In the genomic region with DNA sequence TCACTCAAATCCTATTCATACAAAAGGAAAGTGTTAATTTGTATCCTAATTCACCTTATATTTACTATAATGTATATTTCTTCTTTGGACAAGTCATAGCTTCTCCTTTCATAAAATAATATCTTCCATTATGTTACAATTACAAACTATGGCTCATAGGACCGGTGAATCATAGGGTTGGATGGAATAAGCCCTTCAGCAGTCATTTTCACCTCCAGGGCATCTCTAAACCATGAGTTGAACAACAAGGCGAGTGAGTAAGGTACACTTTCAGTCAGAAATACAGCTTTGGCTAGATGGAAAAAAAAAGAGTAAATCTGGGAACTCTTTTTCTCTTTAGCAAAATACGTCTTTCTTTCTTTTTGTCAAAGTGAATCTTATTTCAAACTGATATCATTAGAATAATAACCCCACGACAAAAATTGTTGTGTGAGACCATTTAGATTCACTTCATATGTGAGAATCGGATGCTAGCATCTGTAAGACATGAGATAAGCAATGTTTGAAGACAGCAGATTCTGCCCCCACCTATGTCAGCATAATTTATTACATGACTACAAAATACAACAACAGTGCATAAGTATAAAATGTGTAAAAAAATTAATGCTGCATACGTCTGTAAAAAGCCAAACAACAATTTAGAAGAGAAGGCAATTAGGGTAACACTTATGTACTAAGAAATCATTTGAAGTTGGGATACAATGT, we compare ENCODE assay signal across 10 cellular contexts.
DNase-seq lines count a peak whose midpoint lies in the region; ATAC-seq and TF ChIP-seq lines count a peak whose summit lies in the region.
"Had no signal": no experiment of that assay in that cellular context is flagged by ENCODE, and none has a peak within 500 bp of the region (broad histone marks: within the 10 kb centered on the region; RNA-seq: fewer than 3 reads in every experiment).

No MANE protein-coding gene starts in this region.

- no peaks in the 10 kb centered on the region for H3K79me2 ChIP-seq in smooth muscle cell (ENCODE audit: low read depth)

- H3K9me3 ChIP-seq in SK-N-MC (ENCODE audit: low read depth, low read length), result no peaks in the 10 kb centered on the region
- no peaks in the 10 kb centered on the region for H3K9me3 ChIP-seq in smooth muscle cell (replicated peaks; ENCODE audit: low read depth)
- H3K9me3 ChIP-seq: BLaER1, ovary had no signal

- no peaks in the 10 kb centered on the region for H3K27me3 ChIP-seq in smooth muscle cell (ENCODE audit: low read depth)
- H3K27me3 ChIP-seq: BLaER1, ovary had no signal

- H2AFZ ChIP-seq in smooth muscle cell (ENCODE audit: low read depth), result no peak overlapping the region

- H3K27ac ChIP-seq in SK-N-MC, result peak overlapping the region; percentile 99
- peak overlapping the region; percentile 95 for H3K27ac ChIP-seq in smooth muscle cell (ENCODE audit: low read depth)
- H3K27ac ChIP-seq: BLaER1 had no signal

- no peak for DNase-seq in activated T-cell treated with anti-CD3 and anti-CD28 coated beads, Interleukin-2, amount 50 U/mL, for 4 hours
- no peak for DNase-seq in activated T-cell treated with anti-CD3 and anti-CD28 coated beads, Interleukin-2, amount 50 U/mL, for 1 hour
- no peak for DNase-seq in SK-N-MC (ENCODE audit: low read depth, low spot score)
- peak; percentile 66 for DNase-seq in fibroblast of pulmonary artery (ENCODE audit: low read depth)
- DNase-seq in smooth muscle cell (lab: John Stamatoyannopoulos, UW; ENCODE audit: unreplicated experiment), result no peak
- no peak for DNase-seq in iPS-NIHi11 (ENCODE audit: low spot score)
- no peak for DNase-seq in WTC11 (ENCODE audit: low spot score)
- DNase-seq: ovary had no signal

- POLR2A ChIA-PET in WTC11 (lab: Charles Lee), result no interaction called here

- H3K4me2 ChIP-seq in smooth muscle cell, result peak overlapping the region; percentile 72
- H3K4me2 ChIP-seq: BLaER1 had no signal

- H3K4me1 ChIP-seq in smooth muscle cell (ENCODE audit: low read depth), result peaks cover 26% of the 10 kb centered on the region
- H3K4me1 ChIP-seq: BLaER1 had no signal

- peaks cover 11% of the 10 kb centered on the region for H3F3A ChIP-seq in smooth muscle cell (ENCODE audit: low read depth)

- CTCF ChIA-PET in WTC11 (lab: Charles Lee), result interaction anchor here (0.9 kb wide), 1 partner anchor 104 kb away, joined by 3 read pairs; no protein-coding TSS in a partner anchor

- H3K9me3 Mint-ChIP-seq in activated T-cell treated with anti-CD3 and anti-CD28 coated beads, Interleukin-2, amount 50 U/mL, for 4 hours, result no peaks in the 10 kb centered on the region
- H3K9me3 Mint-ChIP-seq in WTC11, result no peaks in the 10 kb centered on the region

- H3K36me3 Mint-ChIP-seq in activated T-cell treated with anti-CD3 and anti-CD28 coated beads, Interleukin-2, amount 50 U/mL, for 4 hours (ENCODE audit: insufficient read depth), result peaks cover 3% of the 10 kb centered on the region
- no peaks in the 10 kb centered on the region for H3K36me3 Mint-ChIP-seq in WTC11

- H3K27ac Mint-ChIP-seq in WTC11, result no peak overlapping the region

- TF ChIP-seq CTCF in fibroblast of pulmonary artery (IDR thresholded peaks at IDR 0.05; ENCODE audit: low read length, missing control alignments), result no peak
- no peak for TF ChIP-seq CTCF in smooth muscle cell (IDR thresholded peaks at IDR 0.05; ENCODE audit: borderline replicate concordance, insufficient read depth, poor library complexity, severe bottlenecking)
- TF ChIP-seq CTCF in WTC11 (IDR thresholded peaks at IDR 0.05), result no peak

- H3K4me3 ChIP-seq in SK-N-MC (peak overlapping the region; percentile 11; the same call in 1 of the 2 replicates), fibroblast of pulmonary artery (replicated peaks; ENCODE audit: low read depth, low read length) (no peak overlapping the region), smooth muscle cell (no peak overlapping the region)
- H3K4me3 ChIP-seq: BLaER1, ovary had no signal

- H3K9ac ChIP-seq in SK-N-MC (ENCODE audit: insufficient read length), result no peak overlapping the region
- peak overlapping the region; percentile 54 for H3K9ac ChIP-seq in smooth muscle cell (ENCODE audit: low read depth)
- H3K9ac ChIP-seq: BLaER1 had no signal

- ATAC-seq in activated T-cell treated with anti-CD3 and anti-CD28 coated beads, Interleukin-2, amount 50 U/mL, for 4 hours, result peak; percentile 97 to 98
- ATAC-seq in GM19023 (IDR thresholded peaks at IDR 0.05; ENCODE audit: unreplicated experiment) (no peak), WTC11 (no peak)

- peaks cover 28% of the 10 kb centered on the region for H3K4me1 Mint-ChIP-seq in activated T-cell treated with anti-CD3 and anti-CD28 coated beads, Interleukin-2, amount 50 U/mL, for 4 hours (ENCODE audit: low read depth)
- peaks cover 46% of the 10 kb centered on the region for H3K4me1 Mint-ChIP-seq in WTC11

- no peaks in the 10 kb centered on the region for H3K27me3 Mint-ChIP-seq in activated T-cell treated with anti-CD3 and anti-CD28 coated beads, Interleukin-2, amount 50 U/mL, for 4 hours (ENCODE audit: low read depth)
- no peaks in the 10 kb centered on the region for H3K27me3 Mint-ChIP-seq in WTC11 (ENCODE audit: low read depth)

- 74% methylated on average over 6 of the region's 6 CpGs for WGBS in smooth muscle cell (ENCODE audit: low lambda C conversion rate)

- H4K20me1 ChIP-seq in smooth muscle cell (ENCODE audit: low read depth), result no peaks in the 10 kb centered on the region
- H4K20me1 ChIP-seq: BLaER1 had no signal

- no peak overlapping the region for H3K4me3 Mint-ChIP-seq in activated T-cell treated with anti-CD3 and anti-CD28 coated beads, Interleukin-2, amount 50 U/mL, for 4 hours
- H3K4me3 Mint-ChIP-seq in WTC11, result no peak overlapping the region

- H3K36me3 ChIP-seq in SK-N-MC (ENCODE audit: insufficient read depth, low read length) (no peaks in the 10 kb centered on the region), smooth muscle cell (ENCODE audit: low read depth) (no peaks in the 10 kb centered on the region)
- H3K36me3 ChIP-seq: BLaER1, ovary had no signal

TF ChIP-seq in WTC11, 78 proteins besides CTCF, POLR2A, EP300 and RAD21:
- TF ChIP-seq, protein P1, sequence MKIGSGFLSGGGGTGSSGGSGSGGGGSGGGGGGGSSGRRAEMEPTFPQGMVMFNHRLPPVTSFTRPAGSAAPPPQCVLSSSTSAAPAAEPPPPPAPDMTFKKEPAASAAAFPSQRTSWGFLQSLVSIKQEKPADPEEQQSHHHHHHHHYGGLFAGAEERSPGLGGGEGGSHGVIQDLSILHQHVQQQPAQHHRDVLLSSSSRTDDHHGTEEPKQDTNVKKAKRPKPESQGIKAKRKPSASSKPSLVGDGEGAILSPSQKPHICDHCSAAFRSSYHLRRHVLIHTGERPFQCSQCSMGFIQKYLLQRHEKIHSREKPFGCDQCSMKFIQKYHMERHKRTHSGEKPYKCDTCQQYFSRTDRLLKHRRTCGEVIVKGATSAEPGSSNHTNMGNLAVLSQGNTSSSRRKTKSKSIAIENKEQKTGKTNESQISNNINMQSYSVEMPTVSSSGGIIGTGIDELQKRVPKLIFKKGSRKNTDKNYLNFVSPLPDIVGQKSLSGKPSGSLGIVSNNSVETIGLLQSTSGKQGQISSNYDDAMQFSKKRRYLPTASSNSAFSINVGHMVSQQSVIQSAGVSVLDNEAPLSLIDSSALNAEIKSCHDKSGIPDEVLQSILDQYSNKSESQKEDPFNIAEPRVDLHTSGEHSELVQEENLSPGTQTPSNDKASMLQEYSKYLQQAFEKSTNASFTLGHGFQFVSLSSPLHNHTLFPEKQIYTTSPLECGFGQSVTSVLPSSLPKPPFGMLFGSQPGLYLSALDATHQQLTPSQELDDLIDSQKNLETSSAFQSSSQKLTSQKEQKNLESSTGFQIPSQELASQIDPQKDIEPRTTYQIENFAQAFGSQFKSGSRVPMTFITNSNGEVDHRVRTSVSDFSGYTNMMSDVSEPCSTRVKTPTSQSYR (CRISPR knock-in tag; IDR thresholded peaks at IDR 0.05), result no peak
- TF ChIP-seq, protein P2, sequence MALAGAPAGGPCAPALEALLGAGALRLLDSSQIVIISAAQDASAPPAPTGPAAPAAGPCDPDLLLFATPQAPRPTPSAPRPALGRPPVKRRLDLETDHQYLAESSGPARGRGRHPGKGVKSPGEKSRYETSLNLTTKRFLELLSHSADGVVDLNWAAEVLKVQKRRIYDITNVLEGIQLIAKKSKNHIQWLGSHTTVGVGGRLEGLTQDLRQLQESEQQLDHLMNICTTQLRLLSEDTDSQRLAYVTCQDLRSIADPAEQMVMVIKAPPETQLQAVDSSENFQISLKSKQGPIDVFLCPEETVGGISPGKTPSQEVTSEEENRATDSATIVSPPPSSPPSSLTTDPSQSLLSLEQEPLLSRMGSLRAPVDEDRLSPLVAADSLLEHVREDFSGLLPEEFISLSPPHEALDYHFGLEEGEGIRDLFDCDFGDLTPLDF (CRISPR knock-in tag; IDR thresholded peaks at IDR 0.05), result no peak

Comparison
In these comparisons a context has a peak if more than half of its experiments do, and no peak if none do; other contexts are left out.
1. ATAC-seq: peak in activated T-cell treated with anti-CD3 and anti-CD28 coated beads, Interleukin-2, amount 50 U/mL, for 4 hours (2 of 2); none in GM19023 (single experiment) and WTC11 (single experiment).